ENCODE assay signal across 23 cellular contexts in the genomic region with DNA sequence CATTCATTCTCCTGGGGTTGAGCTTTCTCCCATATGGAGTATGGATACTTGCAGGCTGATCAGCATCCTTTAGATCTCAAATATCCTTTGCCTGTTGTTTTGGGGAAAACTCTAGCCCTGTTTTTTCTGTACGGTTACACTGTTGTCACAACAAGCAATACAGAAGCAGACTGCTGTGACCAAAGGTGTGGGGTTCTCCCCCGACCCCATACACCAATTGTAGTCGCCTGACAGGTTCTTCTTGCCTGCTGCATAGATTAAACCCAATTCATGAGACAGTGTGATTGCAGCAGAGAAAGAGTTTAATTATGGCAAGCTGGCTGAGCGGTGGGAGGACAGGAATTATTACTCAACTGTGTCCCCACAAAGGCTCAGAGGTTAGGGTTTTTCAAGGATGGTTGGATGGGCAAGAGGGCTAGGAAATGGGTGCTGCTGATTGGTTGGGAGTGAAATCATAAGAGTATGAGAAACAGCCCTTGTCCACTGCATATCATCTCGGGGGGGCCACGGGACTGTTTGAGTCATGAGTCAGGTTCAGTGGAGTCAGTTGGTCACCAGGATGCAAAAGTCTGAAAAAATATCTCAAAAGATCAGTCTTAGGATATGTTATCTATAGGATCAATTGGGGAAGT. TPM values are rescaled to one million over a fixed set of nuclear protein-coding genes. Genes with fewer than 3 reads are reported as not detected.
DNase-seq lines count a peak whose midpoint lies in the region; ATAC-seq and TF ChIP-seq lines count a peak whose summit lies in the region.
"Had no signal": no experiment of that assay in that cellular context is flagged by ENCODE, and none has a peak within 500 bp of the region (broad histone marks: within the 10 kb centered on the region; RNA-seq: fewer than 3 reads in every experiment).

No MANE protein-coding gene starts in this region.

- dilution Hi-C loops in IMR-90 (cut with HindIII; ENCODE audit: low sequenced_read_pairs, unreplicated experiment), result no loop called here

- H3F3A ChIP-seq in neural progenitor cell (ENCODE audit: low read depth), result no peaks in the 10 kb centered on the region

- H4K8ac ChIP-seq in IMR-90 (ENCODE audit: low read depth in 2 of 2, low read length in 2 of 2), result no peak overlapping the region

- TF ChIP-seq RAD21 in IMR-90 (IDR thresholded peaks at IDR 0.05; ENCODE audit: low read length), result no peak

- H3K27ac Mint-ChIP-seq in brain (peak overlapping the region in 3 of 5 experiments; percentile 53 to 88 (median 67)), neural progenitor cell (peak overlapping the region; percentile 57)
- H3K27ac Mint-ChIP-seq: activated naive CD4-positive, alpha-beta T cell treated with anti-CD3 and anti-CD28 coated beads, Interleukin-2, amount 10 ng/mL, durations not matched to agents 7 days and 5 days; stimulated activated memory B cell treated with anti-CD40 and anti-IgM and Interleukin-4, amounts not matched to agents 10 μg/mL and 1 μg/mL and 100 μg/mL, for 72 hours had no signal

- no peak overlapping the region for H3K27ac ChIP-seq in IMR-90 (ENCODE audit: insufficient read depth, low read length)
- H3K27ac ChIP-seq in neural progenitor cell, result no peak overlapping the region
- H3K27ac ChIP-seq: dorsolateral prefrontal cortex, hepatocyte had no signal

- H3K27me3 ChIP-seq in IMR-90 (ENCODE audit: control insufficient read depth, insufficient read depth, low read length) (no peaks in the 10 kb centered on the region), neural progenitor cell (no peaks in the 10 kb centered on the region)
- H3K27me3 ChIP-seq: dorsolateral prefrontal cortex, hepatocyte had no signal

- no peak overlapping the region for H3K9ac ChIP-seq in IMR-90 (ENCODE audit: low read depth, low read length)
- no peak overlapping the region for H3K9ac ChIP-seq in neural progenitor cell

- DNase-seq in A172 (ENCODE audit: low spot score) (peak; percentile 70), IMR-90 (peak; percentile 52), neural progenitor cell (ENCODE audit: low spot score) (no peak), AG08396 (ENCODE audit: low spot score) (no peak), DMS53 (lab: John Stamatoyannopoulos, UW) (no peak)
- no peak for DNase-seq in activated CD8-positive, alpha-beta memory T cell treated with anti-CD3 and anti-CD28 coated beads, Interleukin-2, amount 50 U/mL, for 4 hours
- DNase-seq: 8988T; activated CD4-positive, alpha-beta T cell treated with anti-CD3 and anti-CD28 coated beads for 1 hour; activated naive CD4-positive, alpha-beta T cell treated with anti-CD3 and anti-CD28 coated beads, Interleukin-2, amount 10 ng/mL, durations not matched to agents 7 days and 5 days; activated T-cell treated with anti-CD3 and anti-CD28 coated beads, Interleukin-2, amount 50 U/mL, for 48 hours; central memory CD4-positive, alpha-beta T cell; COR-L47; foreskin melanocyte; H7; NCI-H1694; NCI-H748 treated with DMSO at 0.1 percent for 48 hours; SHP77 treated with DMSO at 0.1 percent for 48 hours; small intestine had no signal

- H3K9me1 ChIP-seq in IMR-90 (ENCODE audit: insufficient read depth, low read length), result peaks cover 34% of the 10 kb centered on the region

- ATAC-seq in IMR-90 (ENCODE audit: low read depth) (no peak), GM21423 (IDR thresholded peaks at IDR 0.05; ENCODE audit: unreplicated experiment) (no peak)
- ATAC-seq: stimulated activated memory B cell treated with anti-CD40 and anti-IgM and Interleukin-4, amounts not matched to agents 10 μg/mL and 1 μg/mL and 100 μg/mL, for 72 hours had no signal

- H4K91ac ChIP-seq in IMR-90 (ENCODE audit: insufficient read depth, low read depth, low read length), result no peak overlapping the region

- no peak overlapping the region for H3K18ac ChIP-seq in IMR-90 (ENCODE audit: low read depth, low read length)

- H3K4me3 Mint-ChIP-seq in brain (no peak overlapping the region), neural progenitor cell (no peak overlapping the region)
- H3K4me3 Mint-ChIP-seq: activated naive CD4-positive, alpha-beta T cell treated with anti-CD3 and anti-CD28 coated beads, Interleukin-2, amount 10 ng/mL, durations not matched to agents 7 days and 5 days; stimulated activated memory B cell treated with anti-CD40 and anti-IgM and Interleukin-4, amounts not matched to agents 10 μg/mL and 1 μg/mL and 100 μg/mL, for 72 hours had no signal

- H3K4me1 Mint-ChIP-seq in brain, result peaks cover 27% of the 10 kb centered on the region
- no peaks in the 10 kb centered on the region for H3K4me1 Mint-ChIP-seq in neural progenitor cell
- H3K4me1 Mint-ChIP-seq: activated naive CD4-positive, alpha-beta T cell treated with anti-CD3 and anti-CD28 coated beads, Interleukin-2, amount 10 ng/mL, durations not matched to agents 7 days and 5 days; stimulated activated memory B cell treated with anti-CD40 and anti-IgM and Interleukin-4, amounts not matched to agents 10 μg/mL and 1 μg/mL and 100 μg/mL, for 72 hours had no signal

- no peak overlapping the region for H2BK120ac ChIP-seq in IMR-90 (ENCODE audit: low read depth, low read length)

- H3K56ac ChIP-seq in IMR-90 (ENCODE audit: extremely low read depth, insufficient read depth, low read length), result no peak overlapping the region

- POLR2A ChIA-PET in IMR-90 (lab: Charles Lee; ENCODE audit: unreplicated experiment), result no interaction called here

- no peak overlapping the region; the same call in 1 of the 2 replicates for H3K4ac ChIP-seq in IMR-90 (ENCODE audit: low read depth, low read length)

- H2BK15ac ChIP-seq in IMR-90 (ENCODE audit: low read depth, low read length), result no peak overlapping the region

- H4K5ac ChIP-seq in IMR-90 (ENCODE audit: low read depth, low read length), result no peak overlapping the region

- intact Hi-C loops in IMR-90 (cut with micrococcal nuclease), result no loop called here

- no peak overlapping the region for H2AK9ac ChIP-seq in IMR-90 (replicated peaks; ENCODE audit: low read depth, low read length, poor library complexity)

- peaks cover 75% of the 10 kb centered on the region for H3K36me3 Mint-ChIP-seq in brain
- H3K36me3 Mint-ChIP-seq in neural progenitor cell, result peaks cover 30% of the 10 kb centered on the region
- H3K36me3 Mint-ChIP-seq: activated naive CD4-positive, alpha-beta T cell treated with anti-CD3 and anti-CD28 coated beads, Interleukin-2, amount 10 ng/mL, durations not matched to agents 7 days and 5 days; stimulated activated memory B cell treated with anti-CD40 and anti-IgM and Interleukin-4, amounts not matched to agents 10 μg/mL and 1 μg/mL and 100 μg/mL, for 72 hours had no signal

- no peaks in the 10 kb centered on the region for H3K9me3 ChIP-seq in IMR-90 (ENCODE audit: control insufficient read depth, insufficient read depth, low read length)
- no peaks in the 10 kb centered on the region for H3K9me3 ChIP-seq in neural progenitor cell (ENCODE audit: low read depth)

- no peak overlapping the region for H2BK20ac ChIP-seq in IMR-90 (ENCODE audit: low read depth, low read length)

- H3K4me2 ChIP-seq in IMR-90 (ENCODE audit: low read depth, low read length) (no peak overlapping the region), neural progenitor cell (no peak overlapping the region)
- H3K4me2 ChIP-seq: hepatocyte had no signal

- peaks cover 13 to 67% of the 10 kb centered on the region in 2 experiments for H3K79me1 ChIP-seq in IMR-90 (ENCODE audit: low read depth in 1 of 2, low read length in 2 of 2)

- H2AK5ac ChIP-seq in IMR-90 (ENCODE audit: low read depth, low read length), result peak overlapping the region; percentile 44

- WGBS in IMR-90 (ENCODE audit: extremely low coverage in 2 of 2, insufficient read length in 1 of 2), 2 experiments, result 100% methylated on average over 1 of the region's 6 CpGs; no CpG with 5 or more reads in 1 of the 2 experiments

- H3K4me3 ChIP-seq in IMR-90 (ENCODE audit: insufficient read depth, low read depth, low read length), result no peak overlapping the region
- no peak overlapping the region for H3K4me3 ChIP-seq in neural progenitor cell
- H3K4me3 ChIP-seq: dorsolateral prefrontal cortex, hepatocyte had no signal

- no peaks in the 10 kb centered on the region for H3K79me2 ChIP-seq in neural progenitor cell (ENCODE audit: low read depth)
- H3K79me2 ChIP-seq: hepatocyte had no signal

- no peak overlapping the region for H2BK5ac ChIP-seq in IMR-90 (ENCODE audit: low read depth, low read length, poor library complexity, severe bottlenecking)

- H3K9me3 Mint-ChIP-seq in brain, result no peaks in the 10 kb centered on the region
- H3K9me3 Mint-ChIP-seq in neural progenitor cell, result no peaks in the 10 kb centered on the region
- H3K9me3 Mint-ChIP-seq: activated naive CD4-positive, alpha-beta T cell treated with anti-CD3 and anti-CD28 coated beads, Interleukin-2, amount 10 ng/mL, durations not matched to agents 7 days and 5 days; stimulated activated memory B cell treated with anti-CD40 and anti-IgM and Interleukin-4, amounts not matched to agents 10 μg/mL and 1 μg/mL and 100 μg/mL, for 72 hours had no signal

- peaks cover 3% of the 10 kb centered on the region for H3K27me3 Mint-ChIP-seq in brain
- H3K27me3 Mint-ChIP-seq in neural progenitor cell (ENCODE audit: insufficient read depth, low read depth), result peaks cover 3% of the 10 kb centered on the region

- peaks cover 31% of the 10 kb centered on the region for H3K4me1 ChIP-seq in IMR-90 (ENCODE audit: control insufficient read depth, insufficient read depth, low read length)
- no peaks in the 10 kb centered on the region for H3K4me1 ChIP-seq in neural progenitor cell

- in situ Hi-C loops in IMR-90 (cut with MboI; ENCODE audit: low sequenced_read_pairs), result no loop called here

- no TSS peak for BruUV-seq in IMR-90 (replicated peaks; lab: Mats Ljungman, UMichigan)

- TF ChIP-seq POLR2A in IMR-90 (IDR thresholded peaks at IDR 0.05; ENCODE audit: low read depth, low read length), result no peak

- H3K23ac ChIP-seq in IMR-90 (ENCODE audit: low read depth, low read length), result no peak overlapping the region

- H4K20me1 ChIP-seq in IMR-90 (ENCODE audit: insufficient read depth, low read length) (peaks cover 8% of the 10 kb centered on the region; the same call in 1 of the 2 replicates), neural progenitor cell (ENCODE audit: low read depth) (no peaks in the 10 kb centered on the region)

- TF ChIP-seq CTCF in IMR-90 (conservative IDR thresholded peaks at IDR 0.05; ENCODE audit: low read depth, low read length) (no peak), brain (conservative IDR thresholded peaks at IDR 0.05) (no peak), neural progenitor cell (IDR thresholded peaks at IDR 0.05) (no peak)

- H3K36me3 ChIP-seq in IMR-90 (ENCODE audit: control insufficient read depth, insufficient read depth, low read length) (peaks cover 28% of the 10 kb centered on the region), neural progenitor cell (no peaks in the 10 kb centered on the region)

- H3K14ac ChIP-seq in IMR-90 (replicated peaks; ENCODE audit: low read depth, low read length), result no peak overlapping the region; the same call in 1 of the 2 replicates

- CTCF ChIA-PET in IMR-90 (lab: Yijun Ruan, JAX), result interaction anchor here (0.8 kb wide), 1 partner anchor 240 kb away, joined by 3 read pairs; no protein-coding TSS in a partner anchor

- H2AFZ ChIP-seq in IMR-90 (replicated peaks; ENCODE audit: low read length, poor library complexity), result no peak overlapping the region
- no peak overlapping the region for H2AFZ ChIP-seq in neural progenitor cell (replicated peaks)
- H2AFZ ChIP-seq: hepatocyte had no signal

RNA-seq across cellular contexts. Expression of a gene that starts 40.6 kb away (rescaled TPM):
- 93.1 and 115 TPM in 2 replicates for total RNA-seq in A172 (2014; rRNA removed; shearing (Covaris generic))
- total RNA-seq in IMR-90 (2012; rRNA removed) (48.6 and 61.1 TPM in 2 replicates), neural progenitor cell (ENCODE audit: low replicate concordance) (14.6 and 17.3 TPM in 2 replicates)
- polyA plus RNA-seq in IMR-90 (2012; rRNA removed) (88.1 and 93.9 TPM in 2 replicates), brain (ENCODE audit: insufficient read depth, low read depth, low replicate concordance) (64.5 TPM)
- polyA plus RNA-seq in IMR-90 (2012; cell fraction: cytosol; rRNA removed), result 28.5 and 49.7 TPM in 2 replicates
- 30.7 and 134 TPM in 2 replicates for polyA plus RNA-seq in IMR-90 (2012; cell fraction: nucleus; rRNA removed; ENCODE audit: low replicate concordance)

RNA-seq across cellular contexts. Expression of a gene that starts 40.7 kb away (rescaled TPM):
- total RNA-seq in A172 (2014; rRNA removed; shearing (Covaris generic)), result 104 and 112 TPM in 2 replicates
- total RNA-seq in IMR-90 (2012; rRNA removed), result 64.5 and 72.8 TPM in 2 replicates
- 24.7 and 29.2 TPM in 2 replicates for polyA plus RNA-seq in IMR-90 (2012; rRNA removed)
- 3.7 and 6.6 TPM in 2 replicates for polyA plus RNA-seq in IMR-90 (2012; cell fraction: cytosol; rRNA removed)
- 2.8 and 28.8 TPM in 2 replicates for polyA plus RNA-seq in IMR-90 (2012; cell fraction: nucleus; rRNA removed; ENCODE audit: low replicate concordance)
- 24.1 TPM for polyA plus RNA-seq in brain (ENCODE audit: insufficient read depth, low read depth, low replicate concordance)
- total RNA-seq in neural progenitor cell (ENCODE audit: low replicate concordance), result 129 and 199 TPM in 2 replicates

Comparison
In these comparisons a context has a peak if more than half of its experiments do, and no peak if none do; other contexts are left out.
1. DNase-seq: peak in A172 (single experiment) and IMR-90 (single experiment); none in neural progenitor cell (single experiment), AG08396 (single experiment), DMS53 (single experiment) and activated CD8-positive, alpha-beta memory T cell treated with anti-CD3 and anti-CD28 coated beads, Interleukin-2, amount 50 U/mL, for 4 hours (single experiment).